In genomic region chrX:142884853-142885252, GRCh38 we compare ENCODE assay signal across 34 cellular contexts.
"Had no signal": no experiment of that assay in that cellular context is flagged by ENCODE, and none has a peak within 500 bp of the region (broad histone marks: within the 10 kb centered on the region; RNA-seq: fewer than 3 reads in every experiment).

No MANE protein-coding gene starts in this region.

- H3K27me3 ChIP-seq: MG63 had no signal

- H3K36me3 ChIP-seq: MG63 had no signal

- DNase-seq: Karpas-422, Kasumi-1, MG63, MM.1S, MV-4-11, NCI-H1048, NCI-H1092, NCI-H1092 treated with DMSO at 0.1 percent for 48 hours, NCI-H1105, NCI-H1105 treated with DMSO at 0.1 percent for 48 hours, NCI-H1417, NCI-H1417 treated with DMSO at 0.1 percent for 48 hours, NCI-H1436, NCI-H1436 treated with DMSO at 0.1 percent for 48 hours, NCI-H146, NCI-H1694, NCI-H1694 treated with DMSO at 0.1 percent for 48 hours, NCI-H187, NCI-H187 treated with DMSO at 0.1 percent for 48 hours, NCI-H1930, NCI-H2029, NCI-H2029 treated with DMSO at 0.1 percent for 48 hours, NCI-H2081, NCI-H2081 treated with DMSO at 0.1 percent for 48 hours, NCI-H2107, NCI-H2171, NCI-H2171 treated with DMSO at 0.1 percent for 48 hours, NCI-H2227 treated with DMSO at 0.1 percent for 48 hours, NCI-H226, NCI-H345, NCI-H446, NCI-H446 treated with DMSO at 0.1 percent for 48 hours, NCI-H510A, NCI-H510A treated with DMSO at 0.1 percent for 48 hours had no signal

- H3K4me3 ChIP-seq: MG63 had no signal

- H3K9me3 ChIP-seq: MG63 had no signal
